9 cellular contexts compared by ENCODE assay signal in genomic region chr13:45781553-45782326, GRCh38.
A peak's percentile ranks its signal among the peaks of the same experiment; 100 is the strongest.
DNase-seq lines count a peak whose midpoint lies in the region; ATAC-seq lines count a peak whose summit lies in the region.
"Had no signal": no experiment of that assay in that cellular context is flagged by ENCODE, and none has a peak within 500 bp of the region (broad histone marks: within the 10 kb centered on the region; RNA-seq: fewer than 3 reads in every experiment).

No MANE protein-coding gene starts in this region.

- ATAC-seq in GM19452 (IDR thresholded peaks at IDR 0.05; ENCODE audit: unreplicated experiment): no peak
- no peak for ATAC-seq in activated CD4-positive, CD25-positive, alpha-beta regulatory T cell treated with anti-CD3 and anti-CD28 coated beads, Interleukin-2, amount 50 U/mL, for 24 hours

- peak; percentile 83 for DNase-seq in DMS153 treated with DMSO at 0.1 percent for 48 hours (lab: John Stamatoyannopoulos, UW; ENCODE audit: unreplicated experiment)
- peak; percentile 82 for DNase-seq in NCI-H1694 treated with DMSO at 0.1 percent for 48 hours (lab: John Stamatoyannopoulos, UW)
- peak; percentile 54 for DNase-seq in SK-N-DZ (ENCODE audit: low spot score)
- peak; percentile 58 for DNase-seq in left kidney (ENCODE audit: low read depth, low spot score)
- no peak for DNase-seq in activated gamma-delta T cell (lab: John Stamatoyannopoulos, UW)
- no peak for DNase-seq in GM19240 (ENCODE audit: insufficient read length, low spot score)
- DNase-seq: effector CD8-positive, alpha-beta T cell had no signal

Comparison
In these comparisons a context has a peak if more than half of its experiments do, and no peak if none do; other contexts are left out.
1. DNase-seq: peak in DMS153 treated with DMSO at 0.1 percent for 48 hours (single experiment), NCI-H1694 treated with DMSO at 0.1 percent for 48 hours (single experiment), SK-N-DZ (single experiment) and left kidney (single experiment); none in activated gamma-delta T cell (single experiment) and GM19240 (single experiment).